In the genomic region with DNA sequence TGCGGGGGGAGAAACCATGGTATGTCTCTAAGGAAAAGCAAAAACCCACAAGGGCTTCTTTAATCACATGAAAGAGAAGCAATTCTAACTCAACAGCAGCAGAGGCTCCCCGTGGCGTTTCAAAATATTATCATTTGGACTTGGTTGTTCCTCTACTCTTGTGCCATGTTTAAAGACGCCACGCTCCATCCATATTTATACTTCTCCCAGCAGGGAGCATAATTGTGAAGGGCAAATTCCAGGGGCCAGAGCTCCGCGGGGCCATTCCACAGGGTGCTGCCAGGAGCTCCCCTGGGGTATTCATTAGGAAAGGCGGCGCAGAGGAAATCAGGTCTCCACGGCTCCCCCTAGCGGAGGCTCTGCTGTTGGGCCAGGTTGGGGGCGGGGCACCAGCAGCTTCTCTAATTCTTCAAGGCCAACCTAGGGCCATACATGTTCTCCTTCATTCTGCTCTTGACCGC, we compare ENCODE assay signal across 8 cellular contexts.
A peak's percentile ranks its signal among the peaks of the same experiment; 100 is the strongest.
DNase-seq lines count a peak whose midpoint lies in the region; ATAC-seq and TF ChIP-seq lines count a peak whose summit lies in the region.

No MANE protein-coding gene starts in this region.

- H3K36me3 ChIP-seq in esophagus squamous epithelium (no peaks in the 10 kb centered on the region), transverse colon (no peaks in the 10 kb centered on the region)

- intact Hi-C loops in esophagus squamous epithelium (cut with DNase I) (no loop called here), transverse colon (cut with DNase I; ENCODE audit: low total_unique reads) (no loop called here)

- 61 to 62% methylated on average over 13 of the region's 13 CpGs for WGBS in esophagus squamous epithelium, 2 donors
- 63 to 79% methylated on average over 3 to 13 of the region's 13 CpGs for WGBS in transverse colon (ENCODE audit: low coverage in 1 of 2), 2 donors

- TF ChIP-seq POLR2A in esophagus squamous epithelium (IDR thresholded peaks at IDR 0.05), result no peak
- no peak for TF ChIP-seq POLR2A in transverse colon (IDR thresholded peaks at IDR 0.05)

- TF ChIP-seq EP300 in transverse colon (IDR thresholded peaks at IDR 0.05; ENCODE audit: low read depth), result no peak

- TF ChIP-seq CTCF in esophagus squamous epithelium (IDR thresholded peaks at IDR 0.05) (peak in 4 of 6 experiments; percentile 23 to 48 (median 31)), transverse colon (IDR thresholded peaks at IDR 0.05) (peak; percentile 40 to 61 (median 50))

- no peaks in the 10 kb centered on the region for H3K9me3 ChIP-seq in esophagus squamous epithelium
- no peaks in the 10 kb centered on the region for H3K9me3 ChIP-seq in transverse colon

- H3K4me3 ChIP-seq in esophagus squamous epithelium (no peak overlapping the region), transverse colon (no peak overlapping the region)

- H3K27me3 ChIP-seq in esophagus squamous epithelium (no peaks in the 10 kb centered on the region), transverse colon (no peaks in the 10 kb centered on the region)

- in situ Hi-C loops in transverse colon (cut with MboI; ENCODE audit: low pct_ligation_motif_present in 1 of 4, low pct_unique_long_range_greater_than_20kb in 1 of 4, low sequenced_read_pairs in 3 of 4), result loop anchor here in 2 of 4 donors (10.0 to 25.0 kb wide), 2 partner anchors 142 to 255 kb away; a partner anchor contains a TSS

- H3K4me1 ChIP-seq in esophagus squamous epithelium (peaks cover 0 to 4% (median 0%) of the 10 kb centered on the region in 3 donors), transverse colon (peaks cover 0 to 4% (median 2%) of the 10 kb centered on the region in 4 donors)

- H3K27ac ChIP-seq in esophagus squamous epithelium (no peak overlapping the region), transverse colon (no peak overlapping the region)

- ATAC-seq in HG03066 (IDR thresholded peaks at IDR 0.05; ENCODE audit: low read depth, unreplicated experiment), result peak; percentile 89

- DNase-seq in SIG-M5 treated with dmso at 0.1 percent for 504 hours (lab: John Stamatoyannopoulos, UW; ENCODE audit: unreplicated experiment) (peak; percentile 46), SIG-M5 (lab: John Stamatoyannopoulos, UW) (no peak), NOMO-1 (lab: John Stamatoyannopoulos, UW; ENCODE audit: unreplicated experiment in 2 of 2) (peak; percentile 78 to 85), esophagus squamous epithelium (lab: John Stamatoyannopoulos, UW) (no peak), nucleus accumbens (lab: John Stamatoyannopoulos, UW) (peak in 43 of 56 donors; percentile 4 to 85 (median 53)), transverse colon (peak; percentile 68)
- peak; percentile 84 for DNase-seq in activated CD8-positive, alpha-beta memory T cell treated with anti-CD3 and anti-CD28 coated beads, Interleukin-2, amount 50 U/mL, for 4 hours

Comparison
In these comparisons a context has a peak if more than half of its experiments do, and no peak if none do; other contexts are left out.
1. DNase-seq: peak in SIG-M5 treated with dmso at 0.1 percent for 504 hours (single experiment), NOMO-1 (2 of 2), activated CD8-positive, alpha-beta memory T cell treated with anti-CD3 and anti-CD28 coated beads, Interleukin-2, amount 50 U/mL, for 4 hours (single experiment), nucleus accumbens (43 of 56) and transverse colon (single experiment); none in SIG-M5 (single experiment) and esophagus squamous epithelium (single experiment).